In the genomic region with DNA sequence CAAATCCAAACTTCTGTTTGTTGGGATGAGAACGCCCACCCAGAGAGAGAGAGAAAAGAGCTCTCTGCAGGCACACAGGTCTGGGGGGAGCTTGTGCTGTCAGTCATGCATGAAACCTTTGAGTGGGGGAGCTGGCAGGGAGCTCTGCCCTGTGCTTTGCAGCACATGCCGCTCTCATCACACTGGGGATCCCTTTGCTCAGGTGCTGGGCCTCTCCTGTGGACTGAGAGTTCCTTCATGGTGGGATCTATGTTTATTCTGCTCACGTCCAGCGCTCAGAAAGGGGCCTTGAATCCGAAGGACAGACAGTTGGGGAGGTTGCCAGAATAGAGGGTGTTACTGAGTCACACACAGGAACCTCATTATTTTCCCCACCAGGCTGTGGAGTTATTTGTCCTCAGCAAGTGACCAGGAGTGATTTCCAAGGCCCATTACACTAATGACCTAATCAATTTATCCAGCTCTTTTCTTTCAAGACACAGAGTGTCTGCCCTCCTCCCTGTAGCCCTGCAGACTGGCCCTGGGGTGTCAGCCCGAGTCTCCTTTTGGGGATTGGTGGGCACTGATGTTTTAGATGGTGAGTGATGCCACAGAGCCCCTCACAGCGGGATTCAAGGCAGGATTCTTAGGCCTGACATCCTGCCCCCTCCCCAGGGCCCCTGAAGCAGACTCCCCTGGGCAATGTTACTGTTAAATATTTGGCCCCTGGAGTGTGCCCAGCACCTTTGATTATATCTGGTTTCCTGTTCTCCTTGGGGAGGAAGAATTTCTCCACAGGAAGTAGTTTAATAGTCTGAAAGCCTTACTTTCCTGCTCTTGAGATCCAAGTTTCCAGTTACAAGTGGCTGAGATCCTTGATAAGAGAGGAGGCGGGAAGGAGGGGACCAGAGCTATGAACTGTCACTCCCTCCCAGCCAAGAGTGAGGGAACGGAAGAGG, we compare ENCODE assay signal across 12 cellular contexts. TPM values are rescaled to one million over a fixed set of nuclear protein-coding genes. Genes with fewer than 3 reads are reported as not detected.
DNase-seq lines count a peak whose midpoint lies in the region; ATAC-seq and TF ChIP-seq lines count a peak whose summit lies in the region.
"Had no signal": no experiment of that assay in that cellular context is flagged by ENCODE, and none has a peak within 500 bp of the region (broad histone marks: within the 10 kb centered on the region; RNA-seq: fewer than 3 reads in every experiment).

No MANE protein-coding gene starts in this region.

- TF ChIP-seq CTCF in osteocyte (IDR thresholded peaks at IDR 0.05) = no peak
- TF ChIP-seq CTCF in GM20000 (IDR thresholded peaks at IDR 0.05; ENCODE audit: extremely low read depth, missing control alignments) = no peak

- H3K27me3 ChIP-seq in GM23248 (replicated peaks; ENCODE audit: insufficient read depth) = no peaks in the 10 kb centered on the region

- peaks cover 28% of the 10 kb centered on the region for H3K4me1 ChIP-seq in GM23248 (ENCODE audit: insufficient read depth)

- peak overlapping the region; percentile 40 for H3K4me2 ChIP-seq in GM23248 (ENCODE audit: unreplicated experiment)

- no peak overlapping the region for H3K4me3 ChIP-seq in GM23248

- H3K4me1 Mint-ChIP-seq in osteocyte (ENCODE audit: unreplicated experiment) = peaks cover 29% of the 10 kb centered on the region
- H3K4me1 Mint-ChIP-seq: activated naive CD8-positive, alpha-beta T cell treated with anti-CD3 and anti-CD28 coated beads for 36 hours had no signal

- H3K27me3 Mint-ChIP-seq in osteocyte (ENCODE audit: unreplicated experiment) = peaks cover 28% of the 10 kb centered on the region
- H3K27me3 Mint-ChIP-seq: activated naive CD8-positive, alpha-beta T cell treated with anti-CD3 and anti-CD28 coated beads for 36 hours had no signal

- DNase-seq in GM23248 (peak; percentile 26), NCI-H69 (lab: John Stamatoyannopoulos, UW) (peak; percentile 50), epithelial cell of prostate (ENCODE audit: low read depth, low spot score) (no peak), osteocyte (ENCODE audit: extremely low spot score, unreplicated experiment) (no peak), GDM1 (lab: John Stamatoyannopoulos, UW) (no peak), GM19240 (ENCODE audit: insufficient read length, low spot score) (no peak), GM20000 (ENCODE audit: low spot score) (no peak)
- DNase-seq: activated CD4-positive, alpha-beta T cell treated with anti-CD3 and anti-CD28 coated beads, Interleukin-2, amount 50 U/mL, for 48 hours; activated naive CD8-positive, alpha-beta T cell treated with anti-CD3 and anti-CD28 coated beads for 36 hours; COR-L47; stimulated activated CD4-positive, alpha-beta T cell treated with anti-CD3 and anti-CD28 coated beads, Interleukin-4, amount 100 ng/mL, for 24 hours had no signal

- H3K9me2 ChIP-seq in GM23248 (ENCODE audit: insufficient read depth) = no peaks in the 10 kb centered on the region

- peaks cover 6% of the 10 kb centered on the region for H3K9me3 Mint-ChIP-seq in osteocyte (ENCODE audit: unreplicated experiment)
- H3K9me3 Mint-ChIP-seq: activated naive CD8-positive, alpha-beta T cell treated with anti-CD3 and anti-CD28 coated beads for 36 hours had no signal

- H3F3A ChIP-seq in GM23248 (ENCODE audit: insufficient read depth) = peaks cover 19% of the 10 kb centered on the region

- no peaks in the 10 kb centered on the region for H3K79me2 ChIP-seq in GM23248 (ENCODE audit: insufficient read depth)

- H2AFZ ChIP-seq in GM23248 = peak overlapping the region; percentile 50; the same call in 1 of the 2 replicates

- no peaks in the 10 kb centered on the region for H3K36me3 Mint-ChIP-seq in osteocyte (ENCODE audit: unreplicated experiment)
- H3K36me3 Mint-ChIP-seq: activated naive CD8-positive, alpha-beta T cell treated with anti-CD3 and anti-CD28 coated beads for 36 hours had no signal

- peak overlapping the region; percentile 39; the same call in 1 of the 2 replicates for H3K9ac ChIP-seq in GM23248

- ATAC-seq in HG03135 (IDR thresholded peaks at IDR 0.05; ENCODE audit: unreplicated experiment) = no peak

- H3K4me3 Mint-ChIP-seq in osteocyte (ENCODE audit: unreplicated experiment) = no peak overlapping the region
- H3K4me3 Mint-ChIP-seq: activated naive CD8-positive, alpha-beta T cell treated with anti-CD3 and anti-CD28 coated beads for 36 hours had no signal

- no peaks in the 10 kb centered on the region for H3K36me3 ChIP-seq in GM23248 (ENCODE audit: low read depth)

- peak overlapping the region; percentile 14 for H3K27ac Mint-ChIP-seq in osteocyte (ENCODE audit: unreplicated experiment)
- H3K27ac Mint-ChIP-seq: activated naive CD8-positive, alpha-beta T cell treated with anti-CD3 and anti-CD28 coated beads for 36 hours had no signal

- no peaks in the 10 kb centered on the region for H4K20me1 ChIP-seq in GM23248 (ENCODE audit: insufficient read depth)

- in situ Hi-C loops in GM23248 (cut with MboI) = no loop called here

- no peaks in the 10 kb centered on the region for H3K9me3 ChIP-seq in GM23248 (ENCODE audit: low read depth)

- H3K27ac ChIP-seq in GM23248 (peak overlapping the region; percentile 75), epithelial cell of prostate (peak overlapping the region; percentile 35)

- WGBS in GM23248 (ENCODE audit: low coverage in 1 of 2, low lambda C conversion rate in 2 of 2, missing lambda C conversion rate in 2 of 2), 2 experiments = 69 to 76% methylated on average over 9 of the region's 9 CpGs

RNA-seq across cellular contexts. Expression of gene MYBPH, which starts 22.3 kb away (rescaled TPM):
- total RNA-seq in GM23248 (2014; rRNA removed; shearing (Covaris generic)) = 0.11 and 1.4 TPM in 2 replicates
- 0.34 and 0.89 TPM in 2 replicates for polyA plus RNA-seq in GM23248 (2016; fragmentation: Nextera tagmentation; extraction: Ambion mirVana)
- total RNA-seq in osteocyte = not detected in 2 replicates
- total RNA-seq: activated naive CD8-positive, alpha-beta T cell treated with anti-CD3 and anti-CD28 coated beads for 36 hours had no signal

RNA-seq across cellular contexts. Expression of gene ADORA1, which starts 25.8 kb away (rescaled TPM):
- total RNA-seq in GM23248 (2014; rRNA removed; shearing (Covaris generic)) = 0.89 and 5.8 TPM in 2 replicates
- polyA plus RNA-seq in GM23248 (2016; fragmentation: Nextera tagmentation; extraction: Ambion mirVana) = 2.2 and 3.3 TPM in 2 replicates
- 0.21 and 0.26 TPM in 2 replicates for total RNA-seq in osteocyte
- total RNA-seq: activated naive CD8-positive, alpha-beta T cell treated with anti-CD3 and anti-CD28 coated beads for 36 hours had no signal

RNA-seq across cellular contexts. Expression of gene CHI3L1, which starts 33.2 kb away (rescaled TPM):
- 0.22 and 0.63 TPM in 2 replicates for total RNA-seq in GM23248 (2014; rRNA removed; shearing (Covaris generic))
- polyA plus RNA-seq in GM23248 (2016; fragmentation: Nextera tagmentation; extraction: Ambion mirVana) = 0.23 TPM in 1 of 2 replicates, not detected in the other
- not detected in 2 replicates for total RNA-seq in osteocyte
- total RNA-seq: activated naive CD8-positive, alpha-beta T cell treated with anti-CD3 and anti-CD28 coated beads for 36 hours had no signal

Comparison
In these comparisons a context has a peak if more than half of its experiments do, and no peak if none do; other contexts are left out.
1. DNase-seq: peak in GM23248 (single experiment) and NCI-H69 (single experiment); none in epithelial cell of prostate (single experiment), osteocyte (single experiment), GDM1 (single experiment), GM19240 (single experiment) and GM20000 (single experiment).